In the genomic region with DNA sequence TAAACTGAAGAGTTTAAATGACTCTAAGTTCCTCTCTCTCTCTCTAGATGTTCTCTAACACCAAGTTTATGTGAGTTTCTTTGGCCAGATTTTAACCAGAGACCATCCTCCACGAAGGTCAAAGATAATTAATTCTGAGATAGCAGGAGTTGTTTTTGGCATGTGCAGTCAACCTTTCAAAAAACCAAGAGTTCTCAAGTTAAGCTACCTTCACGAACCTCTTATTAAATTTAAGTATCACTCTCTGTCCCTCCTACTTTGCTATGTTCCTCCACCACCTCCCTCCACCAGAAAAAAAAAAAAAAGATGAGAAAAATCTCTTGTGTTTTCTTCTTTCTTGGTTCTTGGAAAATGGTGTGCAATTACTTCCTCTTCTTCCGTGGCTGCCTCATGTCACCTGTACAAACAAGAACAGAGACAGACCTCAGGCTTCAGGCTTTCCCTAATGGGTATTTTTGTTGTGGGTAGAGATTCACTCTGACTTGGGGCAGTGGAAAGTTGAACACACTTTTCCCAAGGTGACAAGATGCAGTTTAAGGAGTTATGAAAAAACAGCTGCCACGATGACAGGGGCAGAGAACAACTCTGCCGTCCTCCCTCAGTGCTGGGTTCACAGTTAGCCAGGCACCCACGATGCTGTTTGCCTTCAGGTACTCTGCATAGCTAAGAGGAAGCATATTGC, we compare ENCODE assay signal across 10 cellular contexts.
DNase-seq lines count a peak whose midpoint lies in the region; ATAC-seq, FAIRE-seq and TF ChIP-seq lines count a peak whose summit lies in the region.
"Had no signal": no experiment of that assay in that cellular context is flagged by ENCODE, and none has a peak within 500 bp of the region (broad histone marks: within the 10 kb centered on the region; RNA-seq: fewer than 3 reads in every experiment).

No MANE protein-coding gene starts in this region.

- peak; percentile 81 for FAIRE-seq in GM18507 (lab: Jason Lieb, UNC)
- FAIRE-seq: RCC 7860 had no signal

- DNase-seq in GM18507 (ENCODE audit: extremely low spot score, insufficient read length, low read depth) (no peak), mucosa of descending colon (no peak), amniotic stem cell (lab: John Stamatoyannopoulos, UW) (no peak), DMS79 treated with DMSO at 0.1 percent for 48 hours (lab: John Stamatoyannopoulos, UW) (no peak), SK-N-DZ (ENCODE audit: low spot score) (no peak)
- DNase-seq in activated CD4-positive, alpha-beta T cell treated with anti-CD3 and anti-CD28 coated beads for 4 hours = peak; percentile 39

- H3K9me3 ChIP-seq in mucosa of descending colon (no peaks in the 10 kb centered on the region), gastroesophageal sphincter (no peaks in the 10 kb centered on the region)

- peak; percentile 55 for ATAC-seq in GM21825 (IDR thresholded peaks at IDR 0.05; ENCODE audit: unreplicated experiment)
- peak; percentile 54 for ATAC-seq in mucosa of descending colon
- no peak for ATAC-seq in gastroesophageal sphincter

- H3K4me3 ChIP-seq in mucosa of descending colon (no peak overlapping the region), gastroesophageal sphincter (no peak overlapping the region)
- H3K4me3 ChIP-seq: neural progenitor cell had no signal

- no peaks in the 10 kb centered on the region for H3K4me1 ChIP-seq in mucosa of descending colon (ENCODE audit: low read depth)
- H3K4me1 ChIP-seq in gastroesophageal sphincter = peaks cover 0 to 23% (median 0%) of the 10 kb centered on the region in 3 donors

- no peak for TF ChIP-seq CTCF in mucosa of descending colon (IDR thresholded peaks at IDR 0.05)
- TF ChIP-seq CTCF in gastroesophageal sphincter (IDR thresholded peaks at IDR 0.05) = no peak

- H3K36me3 ChIP-seq in mucosa of descending colon (ENCODE audit: low read depth) = no peaks in the 10 kb centered on the region
- no peaks in the 10 kb centered on the region for H3K36me3 ChIP-seq in gastroesophageal sphincter
- H3K36me3 ChIP-seq: neural progenitor cell had no signal

- no peaks in the 10 kb centered on the region for H3K27me3 ChIP-seq in gastroesophageal sphincter
- H3K27me3 ChIP-seq: neural progenitor cell had no signal

- no peak overlapping the region for H3K27ac ChIP-seq in gastroesophageal sphincter
- H3K27ac ChIP-seq: neural progenitor cell had no signal

- no peak for TF ChIP-seq EP300 in gastroesophageal sphincter (IDR thresholded peaks at IDR 0.05)

- no peak for TF ChIP-seq POLR2A in gastroesophageal sphincter (IDR thresholded peaks at IDR 0.05)

- WGBS in gastroesophageal sphincter (ENCODE audit: low coverage in 1 of 2), 2 donors = 40 to 54% methylated on average over 3 to 6 of the region's 6 CpGs

- intact Hi-C loops in mucosa of descending colon (cut with DNase I, micrococcal nuclease) = no loop called here

Comparison
In these comparisons a context has a peak if more than half of its experiments do, and no peak if none do; other contexts are left out.
1. DNase-seq: peak in activated CD4-positive, alpha-beta T cell treated with anti-CD3 and anti-CD28 coated beads for 4 hours (2 of 2); none in GM18507 (single experiment), mucosa of descending colon (0 of 3), amniotic stem cell (single experiment), DMS79 treated with DMSO at 0.1 percent for 48 hours (single experiment) and SK-N-DZ (single experiment).